Comparison of ENCODE assay signal across 9 cellular contexts in genomic region chr4:186724048-186724860, GRCh38. TPM values are rescaled to one million over a fixed set of nuclear protein-coding genes. Genes with fewer than 3 reads are reported as not detected.
A peak's percentile ranks its signal among the peaks of the same experiment; 100 is the strongest.
DNase-seq lines count a peak whose midpoint lies in the region; ATAC-seq and TF ChIP-seq lines count a peak whose summit lies in the region.
"Had no signal": no experiment of that assay in that cellular context is flagged by ENCODE, and none has a peak within 500 bp of the region (broad histone marks: within the 10 kb centered on the region; RNA-seq: fewer than 3 reads in every experiment).

No MANE protein-coding gene starts in this region.

- ATAC-seq in right cardiac atrium (peak; percentile 73 to 77), GM18505 (IDR thresholded peaks at IDR 0.05; ENCODE audit: unreplicated experiment) (no peak), GM18502 (IDR thresholded peaks at IDR 0.05; ENCODE audit: poor library complexity, unreplicated experiment) (no peak), HG02571 (IDR thresholded peaks at IDR 0.05; ENCODE audit: unreplicated experiment) (no peak)

- peak overlapping the region in 2 of 4 donors; percentile 38 to 61 for H3K4me3 ChIP-seq in adrenal gland
- H3K4me3 ChIP-seq in right cardiac atrium (ENCODE audit: low read length), result peak overlapping the region; percentile 72

- H3K9me3 Mint-ChIP-seq in activated naive CD4-positive, alpha-beta T cell treated with anti-CD3 and anti-CD28 coated beads for 36 hours, result no peaks in the 10 kb centered on the region
- H3K9me3 Mint-ChIP-seq in activated naive CD4-positive, alpha-beta T cell treated with anti-CD3 and anti-CD28 coated beads, Interleukin-2, amount 10 ng/mL, durations not matched to agents 7 days and 5 days, result no peaks in the 10 kb centered on the region
- H3K9me3 Mint-ChIP-seq: central memory CD8-positive, alpha-beta T cell had no signal

- TF ChIP-seq POLR2A in adrenal gland (IDR thresholded peaks at IDR 0.05), result no peak
- no peak for TF ChIP-seq POLR2A in GM18505 (IDR thresholded peaks at IDR 0.05; ENCODE audit: borderline replicate concordance, extremely low read depth, insufficient read depth, insufficient read length)

- CTCF ChIA-PET in activated naive CD4-positive, alpha-beta T cell treated with anti-CD3 and anti-CD28 coated beads for 36 hours (lab: Charles Lee), result no interaction called here
- CTCF ChIA-PET in activated naive CD4-positive, alpha-beta T cell treated with anti-CD3 and anti-CD28 coated beads, Interleukin-2, amount 10 ng/mL, durations not matched to agents 7 days and 5 days (lab: Charles Lee), result no interaction called here

- H3K27ac Mint-ChIP-seq in activated naive CD4-positive, alpha-beta T cell treated with anti-CD3 and anti-CD28 coated beads for 36 hours, result no peak overlapping the region
- no peak overlapping the region for H3K27ac Mint-ChIP-seq in activated naive CD4-positive, alpha-beta T cell treated with anti-CD3 and anti-CD28 coated beads, Interleukin-2, amount 10 ng/mL, durations not matched to agents 7 days and 5 days

- DNase-seq in activated naive CD4-positive, alpha-beta T cell treated with anti-CD3 and anti-CD28 coated beads for 36 hours, result no peak
- no peak for DNase-seq in activated naive CD4-positive, alpha-beta T cell treated with anti-CD3 and anti-CD28 coated beads, Interleukin-2, amount 10 ng/mL, durations not matched to agents 7 days and 5 days
- peak in 4 of 7 donors; percentile 16 to 34 (median 28) for DNase-seq in adrenal gland
- DNase-seq in right cardiac atrium, result peak; percentile 57 to 85 (median 82)
- DNase-seq in putamen (ENCODE audit: low spot score), result peak; percentile 42

- WGBS in adrenal gland, 4 donors, result 1% methylated on average over 15 to 64 of the region's 64 CpGs
- WGBS in right cardiac atrium, result 1% methylated on average over 64 of the region's 64 CpGs

- TF ChIP-seq CTCF in adrenal gland (IDR thresholded peaks at IDR 0.05), result no peak

- intact Hi-C loops in activated naive CD4-positive, alpha-beta T cell treated with anti-CD3 and anti-CD28 coated beads for 36 hours (cut with micrococcal nuclease), result loop anchor here (5.0 to 10.0 kb wide), 2 partner anchors 427 to 881 kb away; no protein-coding TSS in a partner anchor
- intact Hi-C loops in adrenal gland (cut with DNase I) (no loop called here), right cardiac atrium (cut with DNase I) (loop anchor here in 3 of 4 donors (2.0 to 10.0 kb wide), 3 partner anchors 47 to 59 kb away; no protein-coding TSS in a partner anchor)

- no peaks in the 10 kb centered on the region for H3K36me3 ChIP-seq in adrenal gland (replicated peaks in 1 of 2)

- H3K9me3 ChIP-seq in adrenal gland (replicated peaks in 1 of 3) (no peaks in the 10 kb centered on the region), right cardiac atrium (ENCODE audit: control insufficient read depth, low read length) (no peaks in the 10 kb centered on the region)

- H3K27ac ChIP-seq in adrenal gland, result peak overlapping the region in 2 of 5 donors; percentile 64 to 75
- H3K27ac ChIP-seq in right cardiac atrium (ENCODE audit: low read length), result peak overlapping the region; percentile 92

- peaks cover 59% of the 10 kb centered on the region for H3K27me3 Mint-ChIP-seq in activated naive CD4-positive, alpha-beta T cell treated with anti-CD3 and anti-CD28 coated beads for 36 hours (ENCODE audit: low read depth)
- H3K27me3 Mint-ChIP-seq in activated naive CD4-positive, alpha-beta T cell treated with anti-CD3 and anti-CD28 coated beads, Interleukin-2, amount 10 ng/mL, durations not matched to agents 7 days and 5 days, result peaks cover 61% of the 10 kb centered on the region

- H3K36me3 Mint-ChIP-seq in activated naive CD4-positive, alpha-beta T cell treated with anti-CD3 and anti-CD28 coated beads for 36 hours (ENCODE audit: low read depth), result no peaks in the 10 kb centered on the region
- H3K36me3 Mint-ChIP-seq in activated naive CD4-positive, alpha-beta T cell treated with anti-CD3 and anti-CD28 coated beads, Interleukin-2, amount 10 ng/mL, durations not matched to agents 7 days and 5 days, result peaks cover 5% of the 10 kb centered on the region

- peaks cover 16 to 33% of the 10 kb centered on the region in 2 donors for H3K4me1 ChIP-seq in adrenal gland (replicated peaks in 1 of 2)
- H3K4me1 ChIP-seq in right cardiac atrium (ENCODE audit: control insufficient read depth, insufficient read depth, low read length), result no peaks in the 10 kb centered on the region

- H3K4me3 Mint-ChIP-seq in activated naive CD4-positive, alpha-beta T cell treated with anti-CD3 and anti-CD28 coated beads for 36 hours, result peak overlapping the region; percentile 41
- H3K4me3 Mint-ChIP-seq in activated naive CD4-positive, alpha-beta T cell treated with anti-CD3 and anti-CD28 coated beads, Interleukin-2, amount 10 ng/mL, durations not matched to agents 7 days and 5 days, result no peak overlapping the region
- H3K4me3 Mint-ChIP-seq: central memory CD8-positive, alpha-beta T cell had no signal

- peaks cover 21% of the 10 kb centered on the region for H3K4me1 Mint-ChIP-seq in activated naive CD4-positive, alpha-beta T cell treated with anti-CD3 and anti-CD28 coated beads for 36 hours (ENCODE audit: low read depth)
- peaks cover 16% of the 10 kb centered on the region for H3K4me1 Mint-ChIP-seq in activated naive CD4-positive, alpha-beta T cell treated with anti-CD3 and anti-CD28 coated beads, Interleukin-2, amount 10 ng/mL, durations not matched to agents 7 days and 5 days
- H3K4me1 Mint-ChIP-seq: central memory CD8-positive, alpha-beta T cell had no signal

- H3K27me3 ChIP-seq in adrenal gland (peaks cover 52% of the 10 kb centered on the region), right cardiac atrium (ENCODE audit: control insufficient read depth, insufficient read depth) (no peaks in the 10 kb centered on the region)

RNA-seq across cellular contexts. Expression of gene FAT1, which starts 0.6 kb away (rescaled TPM):
- under 1 TPM; 0.02 to 0.43 TPM for total RNA-seq in activated naive CD4-positive, alpha-beta T cell treated with anti-CD3 and anti-CD28 coated beads for 36 hours
- total RNA-seq in adrenal gland (1 to 10 TPM in 7 of 8 donors, under 1 TPM in 1; 0.79 to 9.8 (median 5.2) TPM), right cardiac atrium (10 to 100 TPM; 76.7 to 95.2 (median 82.9) TPM)
- polyA plus RNA-seq in adrenal gland (1 to 10 TPM; 1.4 to 8.1 (median 7.1) TPM), right cardiac atrium (29.7 TPM)

Comparison
In these comparisons a context has a peak if more than half of its experiments do, and no peak if none do; other contexts are left out.
1. DNase-seq: peak in adrenal gland (4 of 7), right cardiac atrium (3 of 3) and putamen (single experiment); none in activated naive CD4-positive, alpha-beta T cell treated with anti-CD3 and anti-CD28 coated beads for 36 hours (single experiment) and activated naive CD4-positive, alpha-beta T cell treated with anti-CD3 and anti-CD28 coated beads, Interleukin-2, amount 10 ng/mL, durations not matched to agents 7 days and 5 days (single experiment).
2. ATAC-seq: peak in right cardiac atrium (2 of 2); none in GM18505 (single experiment), GM18502 (single experiment) and HG02571 (single experiment).
3. RNA of gene FAT1, which starts 0.6 kb away (total RNA-seq): 76.7 to 95.2 TPM in right cardiac atrium; 0.79 to 9.8 TPM in adrenal gland and 0.02 to 0.43 TPM in activated naive CD4-positive, alpha-beta T cell treated with anti-CD3 and anti-CD28 coated beads for 36 hours; every median in the first group is over 4 times any median in the second.
4. intact Hi-C loops: an anchor here in activated naive CD4-positive, alpha-beta T cell treated with anti-CD3 and anti-CD28 coated beads for 36 hours (5.0 to 10.0 kb wide) and right cardiac atrium (2.0 to 10.0 kb wide); none called in adrenal gland.